In the genomic region with DNA sequence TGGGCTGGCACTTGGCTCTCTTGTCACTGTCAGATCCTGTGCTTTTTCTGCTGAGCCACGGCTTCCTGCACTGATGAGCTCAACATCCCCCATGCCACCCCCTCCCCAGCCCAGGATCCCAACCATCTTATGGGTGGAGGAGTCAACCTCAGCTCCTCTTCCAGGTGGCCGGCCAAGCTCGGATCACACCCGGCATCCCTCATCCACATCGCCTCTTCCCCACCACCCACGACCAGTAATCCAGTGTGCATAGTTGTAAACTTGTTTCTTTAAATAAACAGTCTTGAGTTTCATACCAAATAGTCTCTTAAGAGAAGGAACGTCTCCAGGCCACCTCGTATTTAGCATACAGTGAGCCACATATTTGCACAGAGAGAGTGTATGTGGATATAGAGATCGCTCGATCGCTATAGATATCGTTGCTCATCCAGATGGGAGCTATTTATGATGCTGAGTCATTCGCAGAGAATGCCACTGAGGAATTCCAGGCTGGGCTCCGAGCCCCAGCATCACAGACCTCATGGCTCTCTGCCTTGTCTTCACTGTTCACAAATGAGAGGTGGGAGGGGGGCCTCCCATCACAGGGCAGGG, we compare ENCODE assay signal across 9 cellular contexts.
DNase-seq lines count a peak whose midpoint lies in the region; TF ChIP-seq lines count a peak whose summit lies in the region.
"Had no signal": no experiment of that assay in that cellular context is flagged by ENCODE, and none has a peak within 500 bp of the region (broad histone marks: within the 10 kb centered on the region; RNA-seq: fewer than 3 reads in every experiment).

No MANE protein-coding gene starts in this region.

- H3K4me3 ChIP-seq in kidney epithelial cell (ENCODE audit: low read depth, low read length): no peak overlapping the region

- DNase-seq in AG09319 (ENCODE audit: extremely low read depth, low read depth) (peak; percentile 41), HS-5 (ENCODE audit: low read depth) (peak; percentile 98), amniotic stem cell (lab: John Stamatoyannopoulos, UW) (peak; percentile 67), kidney epithelial cell (ENCODE audit: low read depth) (peak; percentile 16), putamen (ENCODE audit: low spot score) (no peak), COR-L47 (lab: John Stamatoyannopoulos, UW) (no peak), NCI-H82 (lab: John Stamatoyannopoulos, UW) (no peak)
- no peak for DNase-seq in activated naive CD4-positive, alpha-beta T cell treated with Interleukin-2 at 50 U/mL for 16 hours
- DNase-seq: NCI-H1048 had no signal

- no peak for TF ChIP-seq CTCF in AG09319 (IDR thresholded peaks at IDR 0.05; ENCODE audit: low read depth, low read length)
- no peak for TF ChIP-seq CTCF in kidney epithelial cell (IDR thresholded peaks at IDR 0.05; ENCODE audit: insufficient read depth, low read length, poor library complexity, severe bottlenecking)

- no peaks in the 10 kb centered on the region for H3K36me3 ChIP-seq in kidney epithelial cell (ENCODE audit: control insufficient read depth, insufficient read depth, low read length)

- H3K27me3 ChIP-seq in kidney epithelial cell (ENCODE audit: control insufficient read depth, insufficient read depth, low read length): peaks cover 4% of the 10 kb centered on the region

Comparison
In these comparisons a context has a peak if more than half of its experiments do, and no peak if none do; other contexts are left out.
1. DNase-seq: peak in AG09319 (single experiment), HS-5 (single experiment), amniotic stem cell (single experiment) and kidney epithelial cell (single experiment); none in activated naive CD4-positive, alpha-beta T cell treated with Interleukin-2 at 50 U/mL for 16 hours (single experiment), putamen (single experiment), COR-L47 (single experiment) and NCI-H82 (single experiment).